In the genomic region with DNA sequence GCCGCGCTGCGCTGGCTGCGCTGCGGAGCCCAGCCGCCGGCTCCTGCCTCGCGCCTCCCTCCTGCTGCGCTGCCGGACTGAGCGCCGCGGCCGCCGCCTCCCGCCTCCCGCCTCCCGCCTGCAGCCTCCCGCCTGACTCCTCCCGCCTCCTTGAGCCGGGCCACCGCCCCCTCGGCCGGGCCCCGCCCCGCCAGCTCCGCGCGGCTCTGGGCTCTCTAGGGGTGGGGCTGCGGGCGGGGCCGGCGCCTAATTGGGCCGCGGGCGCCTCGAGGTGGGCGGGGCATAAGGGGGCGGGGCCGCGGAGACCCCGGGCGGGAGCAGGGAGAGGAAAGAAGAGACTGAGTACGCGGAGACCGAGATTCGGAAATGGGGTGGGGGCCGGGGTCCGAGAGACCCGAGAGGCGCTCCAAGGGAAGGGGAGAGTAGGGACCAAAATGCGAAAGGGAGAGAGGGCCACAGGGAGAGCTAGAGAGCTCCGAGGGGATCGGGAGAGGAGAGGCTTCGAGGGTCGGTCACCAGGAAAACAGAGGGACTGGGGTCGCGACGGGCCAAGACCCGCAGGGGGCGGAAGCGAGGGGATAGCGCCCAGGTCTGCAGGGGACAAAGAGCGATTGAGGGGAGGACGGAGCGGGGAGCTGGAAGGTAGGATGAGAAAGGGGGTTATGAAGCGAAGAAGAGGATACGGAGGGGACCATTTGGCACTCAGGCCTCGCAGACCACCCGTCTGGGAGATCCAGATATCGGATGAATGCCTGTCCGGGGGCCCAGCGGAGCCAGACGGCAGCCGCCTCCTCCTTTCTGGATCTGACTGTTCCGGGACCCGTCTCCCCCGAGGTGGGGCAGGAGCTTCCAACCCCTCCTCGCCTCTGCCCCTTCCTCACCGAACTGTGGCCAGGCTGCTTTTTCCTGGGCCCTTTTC, we compare ENCODE assay signal across 8 cellular contexts. TPM values are rescaled to one million over a fixed set of nuclear protein-coding genes. Genes with fewer than 3 reads are reported as not detected.
A peak's percentile ranks its signal among the peaks of the same experiment; 100 is the strongest.
DNase-seq lines count a peak whose midpoint lies in the region; ATAC-seq and TF ChIP-seq lines count a peak whose summit lies in the region.

A gene (minus strand): TSS at position 79 of the 919 bp plus-strand sequence. CDS start 255 bp downstream, outside the sequence.

- peak within 1 kb of the TSS in 1 of 2 donors; percentile 32 for H3K9ac ChIP-seq in duodenal mucosa (ENCODE audit: low read depth in 1 of 2, low read length in 2 of 2)

- no peaks in the 10 kb centered on the region for H3K36me3 ChIP-seq in duodenal mucosa (ENCODE audit: control insufficient read depth in 1 of 2, insufficient read depth in 2 of 2, low read length in 2 of 2)
- no peaks in the 10 kb centered on the region for H3K36me3 ChIP-seq in lower lobe of right lung

- intact Hi-C loops in lower lobe of right lung (cut with DNase I) = no loop called here

- DNase-seq in AG08396 (ENCODE audit: low spot score) = peak; percentile 99
- peak; percentile 87 for DNase-seq in NCI-H510A treated with DMSO at 0.1 percent for 48 hours (lab: John Stamatoyannopoulos, UW)
- DNase-seq in activated CD4-positive, alpha-beta T cell treated with anti-CD3 and anti-CD28 coated beads, Interleukin-2, amount 50 U/mL, for 48 hours = peak; percentile 90
- peak; percentile 91 for DNase-seq in lower lobe of right lung
- DNase-seq in stimulated activated CD4-positive, alpha-beta T cell treated with anti-CD3 and anti-CD28 coated beads, Interleukin-4, amount 100 ng/mL, for 4 hours = peak; percentile 84 to 92

- H3K27me3 ChIP-seq in duodenal mucosa (ENCODE audit: control insufficient read depth in 1 of 2, insufficient read depth in 2 of 2, low read length in 2 of 2) = peaks cover 62 to 68% of the 10 kb centered on the region in 2 donors
- peaks cover 63% of the 10 kb centered on the region for H3K27me3 ChIP-seq in lower lobe of right lung (ENCODE audit: low read depth)

- no peak within 1 kb of the TSS for H3K27ac ChIP-seq in duodenal mucosa (ENCODE audit: low read depth, low read length)
- H3K27ac ChIP-seq in lower lobe of right lung = no peak within 1 kb of the TSS

- peak; percentile 77 for ATAC-seq in GM19035 (IDR thresholded peaks at IDR 0.05; ENCODE audit: unreplicated experiment)
- peak; percentile 91 for ATAC-seq in HG03432 (IDR thresholded peaks at IDR 0.05; ENCODE audit: unreplicated experiment)
- ATAC-seq in lower lobe of right lung = peak; percentile 98

- H3K4me1 ChIP-seq in duodenal mucosa (ENCODE audit: control insufficient read depth in 1 of 2, insufficient read depth in 2 of 2, low read length in 2 of 2) = peaks cover 7 to 21% of the 10 kb centered on the region in 2 donors
- H3K4me1 ChIP-seq in lower lobe of right lung = peaks cover 31% of the 10 kb centered on the region

- no peaks in the 10 kb centered on the region for H3K9me3 ChIP-seq in duodenal mucosa (ENCODE audit: control insufficient read depth in 1 of 2, low read length in 2 of 2)
- H3K9me3 ChIP-seq in lower lobe of right lung = no peaks in the 10 kb centered on the region

- peak within 1 kb of the TSS; percentile 67 to 73 for H3K4me3 ChIP-seq in duodenal mucosa (ENCODE audit: low read depth in 1 of 2, low read length in 2 of 2)
- peak within 1 kb of the TSS; percentile 53 for H3K4me3 ChIP-seq in lower lobe of right lung

- TF ChIP-seq CTCF in lower lobe of right lung (IDR thresholded peaks at IDR 0.05) = no peak

RNA-seq across cellular contexts. Expression of the gene that starts here (rescaled TPM):
- total RNA-seq in lower lobe of right lung = not detected

Comparison
In these comparisons a context has a peak if more than half of its experiments do, and no peak if none do; other contexts are left out.
1. Peak in DNase-seq, ATAC-seq and H3K4me3 ChIP-seq in lower lobe of right lung; RNA of the gene not detected or under 1 TPM.